ENCODE assay signal across 11 cellular contexts in genomic region chr2:38835990-38836389, GRCh38. TPM values are rescaled to one million over a fixed set of nuclear protein-coding genes. Genes with fewer than 3 reads are reported as not detected.
DNase-seq lines count a peak whose midpoint lies in the region; ATAC-seq and TF ChIP-seq lines count a peak whose summit lies in the region.
"Had no signal": no experiment of that assay in that cellular context is flagged by ENCODE, and none has a peak within 500 bp of the region (broad histone marks: within the 10 kb centered on the region; RNA-seq: fewer than 3 reads in every experiment).

No MANE protein-coding gene starts in this region.

- H3K27me3 Mint-ChIP-seq in progenitor cell of endocrine pancreas: no peaks in the 10 kb centered on the region

- H2AFZ ChIP-seq in OCI-LY3 (ENCODE audit: low read depth, low read length): no peak overlapping the region

- no peaks in the 10 kb centered on the region for H3K9me3 Mint-ChIP-seq in progenitor cell of endocrine pancreas (ENCODE audit: low read depth)

- peak overlapping the region; percentile 82 for H3K27ac ChIP-seq in OCI-LY3 (ENCODE audit: low read length)

- H3K27ac Mint-ChIP-seq in progenitor cell of endocrine pancreas: no peak overlapping the region

- peak overlapping the region; percentile 23; the same call in 1 of the 2 replicates for H3K9ac ChIP-seq in OCI-LY3 (ENCODE audit: low read length)

- peak overlapping the region; percentile 54 for H3K4me2 ChIP-seq in OCI-LY3 (ENCODE audit: low read length)

- DNase-seq in CD1c-positive myeloid dendritic cell (ENCODE audit: extremely low spot score): peak; percentile 89
- no peak for DNase-seq in NCI-H2196 treated with DMSO at 0.1 percent for 48 hours (lab: John Stamatoyannopoulos, UW; ENCODE audit: unreplicated experiment)
- DNase-seq in NK-92 (lab: John Stamatoyannopoulos, UW; ENCODE audit: unreplicated experiment): no peak
- DNase-seq in progenitor cell of endocrine pancreas (ENCODE audit: low spot score, unreplicated experiment): no peak
- DNase-seq in SHP77 (lab: John Stamatoyannopoulos, UW): no peak
- DNase-seq: GOT3, NCI-H187 treated with DMSO at 0.1 percent for 48 hours had no signal

- H3K4me3 ChIP-seq in OCI-LY3 (ENCODE audit: low read length): no peak overlapping the region
- H3K4me3 ChIP-seq: adrenal gland had no signal

- no peaks in the 10 kb centered on the region for H3K9me3 ChIP-seq in OCI-LY3 (ENCODE audit: insufficient read depth, low read length)
- H3K9me3 ChIP-seq: adrenal gland had no signal

- H4K20me1 ChIP-seq in OCI-LY3 (ENCODE audit: insufficient read depth, low read length): peaks cover 4% of the 10 kb centered on the region; the same call in 1 of the 2 replicates

- ATAC-seq in GM19351 (IDR thresholded peaks at IDR 0.05; ENCODE audit: unreplicated experiment): peak; percentile 96
- ATAC-seq in HG02973 (IDR thresholded peaks at IDR 0.05; ENCODE audit: unreplicated experiment): peak; percentile 89

- no peaks in the 10 kb centered on the region for H3K79me2 ChIP-seq in OCI-LY3 (ENCODE audit: low read length)

- H3K4me1 Mint-ChIP-seq in progenitor cell of endocrine pancreas (ENCODE audit: low read depth): no peaks in the 10 kb centered on the region

- H3K4me1 ChIP-seq in OCI-LY3 (ENCODE audit: low read length): peaks cover 26% of the 10 kb centered on the region
- H3K4me1 ChIP-seq: adrenal gland had no signal

- H3K36me3 ChIP-seq in OCI-LY3 (replicated peaks; ENCODE audit: low read depth, low read length): peaks cover 12% of the 10 kb centered on the region

- no peak overlapping the region for H3K4me3 Mint-ChIP-seq in progenitor cell of endocrine pancreas (ENCODE audit: low read depth)

- TF ChIP-seq CTCF in OCI-LY3 (IDR thresholded peaks at IDR 0.05; ENCODE audit: low read depth, low read length) (no peak), progenitor cell of endocrine pancreas (IDR thresholded peaks at IDR 0.05; ENCODE audit: unreplicated experiment) (no peak)

- peaks cover 8% of the 10 kb centered on the region for H3K36me3 Mint-ChIP-seq in progenitor cell of endocrine pancreas (ENCODE audit: insufficient read depth)

- H3K27me3 ChIP-seq in OCI-LY3 (ENCODE audit: low read depth, low read length): no peaks in the 10 kb centered on the region
- H3K27me3 ChIP-seq: adrenal gland had no signal

RNA-seq across cellular contexts. Expression of gene DHX57, which starts 39.7 kb away (rescaled TPM):
- total RNA-seq in progenitor cell of endocrine pancreas: 30.4 and 36.0 TPM in 2 replicates

RNA-seq across cellular contexts. Expression of gene MORN2, which starts 39.8 kb away (rescaled TPM):
- total RNA-seq in progenitor cell of endocrine pancreas: 18.2 and 23.9 TPM in 2 replicates

RNA-seq across cellular contexts. Expression of gene ARHGEF33, which starts 53.7 kb away (rescaled TPM):
- 1.4 and 1.7 TPM in 2 replicates for total RNA-seq in progenitor cell of endocrine pancreas

RNA-seq across cellular contexts. Expression of gene GEMIN6, which starts 58.0 kb away (rescaled TPM):
- total RNA-seq in progenitor cell of endocrine pancreas: 16.3 and 17.5 TPM in 2 replicates
